19 cellular contexts compared by ENCODE assay signal in the genomic region with DNA sequence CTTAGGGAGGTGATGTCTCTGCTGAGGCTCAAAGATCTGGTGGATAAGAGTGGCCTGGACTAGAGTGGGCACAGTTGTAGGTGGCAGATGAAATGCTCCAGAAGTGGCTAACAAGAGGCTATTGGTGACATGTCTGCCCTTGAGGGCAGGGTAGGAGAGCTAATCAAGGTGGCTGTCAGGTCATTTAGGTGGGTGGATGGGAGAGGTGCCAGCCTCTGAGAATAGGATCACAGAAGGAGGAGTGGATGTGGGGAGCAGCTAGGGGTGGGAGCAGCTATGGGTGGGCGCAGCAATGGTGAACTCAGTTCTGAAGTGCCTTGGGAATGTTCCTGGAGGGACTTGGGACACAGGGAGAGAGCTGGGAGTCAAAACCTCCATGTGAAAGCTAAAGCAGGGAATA.
DNase-seq lines count a peak whose midpoint lies in the region; ATAC-seq, FAIRE-seq and TF ChIP-seq lines count a peak whose summit lies in the region.
"Had no signal": no experiment of that assay in that cellular context is flagged by ENCODE, and none has a peak within 500 bp of the region (broad histone marks: within the 10 kb centered on the region; RNA-seq: fewer than 3 reads in every experiment).

No MANE protein-coding gene starts in this region.

- H4K8ac ChIP-seq in H1 (ENCODE audit: extremely low read depth, insufficient read depth, low read length): no peak overlapping the region; the same call in 1 of the 2 replicates

- DNase-seq in H1 (ENCODE audit: low read depth in 1 of 2, low spot score in 2 of 2): no peak
- DNase-seq in neural crest cell (ENCODE audit: low read depth, low spot score): no peak
- no peak for DNase-seq in tibial artery
- DNase-seq in stimulated activated naive CD8-positive, alpha-beta T cell treated with anti-CD3 and anti-CD28 coated beads, Interleukin-15, Interleukin-2, amounts not matched to agents 100 U/mL and 50 U/mL, for 24 hours: no peak
- no peak for DNase-seq in HepG2 (ENCODE audit: low spot score)
- DNase-seq: Caco-2; CD4-positive, CD25-positive, alpha-beta regulatory T cell; CD8-positive, alpha-beta T cell; DMS153; DND-41; GOT3; H7; HCEC 1CT had no signal

- no CpG with 5 or more reads among the region's 1 CpG for WGBS in H1 (ENCODE audit: extremely low coverage in 1 of 2, insufficient coverage in 1 of 2, insufficient read length in 1 of 2, insufficient replicate concordance in 2 of 2, low coverage in 1 of 2, low lambda C conversion rate in 2 of 2, missing lambda C conversion rate in 1 of 2), 2 experiments
- 11% methylated on average over 1 of the region's 1 CpG for WGBS in HepG2 (ENCODE audit: low lambda C conversion rate)

- POLR2A ChIA-PET in HEK293 (lab: Yijun Ruan, JAX): no interaction called here
- POLR2A ChIA-PET in H1 (lab: Charles Lee; ENCODE audit: partially characterized antibody): interaction anchor here (0.8 kb wide), 1 partner anchor 149 kb away, joined by 3 read pairs; no protein-coding TSS in a partner anchor
- POLR2A ChIA-PET in HepG2 (lab: Yijun Ruan, JAX): no interaction called here

- H3K36me3 ChIP-seq in HEK293 (ENCODE audit: control insufficient read depth in 2 of 2, insufficient read depth in 1 of 2, low read length in 2 of 2) (no peaks in the 10 kb centered on the region), H1 (ENCODE audit: control insufficient read depth in 2 of 4, insufficient read depth in 4 of 4, low read length in 3 of 4) (no peaks in the 10 kb centered on the region), tibial artery (no peaks in the 10 kb centered on the region), HepG2 (replicated peaks in 1 of 2; ENCODE audit: control insufficient read depth in 1 of 2, insufficient read depth in 2 of 2, low read length in 2 of 2) (no peaks in the 10 kb centered on the region)
- H3K36me3 ChIP-seq: BLaER1 had no signal

- no peak overlapping the region for H3K14ac ChIP-seq in H1 (ENCODE audit: insufficient read length)

- H2AFZ ChIP-seq in H1 (ENCODE audit: low read length) (no peak overlapping the region), HepG2 (ENCODE audit: low read length) (no peak overlapping the region)

- no peaks in the 10 kb centered on the region for H3K79me2 ChIP-seq in H1 (ENCODE audit: control insufficient read depth in 1 of 2, insufficient read depth in 2 of 2, low read length in 2 of 2)
- H3K79me2 ChIP-seq in HepG2 (ENCODE audit: insufficient read depth, low read length): no peaks in the 10 kb centered on the region

- no peaks in the 10 kb centered on the region for H3K9me3 Mint-ChIP-seq in neural crest cell
- H3K9me3 Mint-ChIP-seq: CD8-positive, alpha-beta T cell had no signal

- CTCF ChIA-PET in HEK293 (lab: Yijun Ruan, JAX) (interaction anchor here (0.7 to 1.0 kb wide), 2 partner anchors 197 to 347 kb away, joined by 3 to 4 read pairs; no protein-coding TSS in a partner anchor), H1 (lab: Charles Lee; ENCODE audit: partially characterized antibody) (interaction anchor here (0.6 to 4.7 kb wide), 24 partner anchors 8 to 622 kb away, joined by 3 to 23 read pairs (median 4); no protein-coding TSS in a partner anchor), HepG2 (lab: Yijun Ruan, JAX; ENCODE audit: low intra/inter-chr PET ratio, low total read pairs) (interaction anchor here (2.2 kb wide), 1 partner anchor 473 kb away, joined by 11 read pairs; no protein-coding TSS in a partner anchor)

- no peak overlapping the region for H3K4ac ChIP-seq in H1 (replicated peaks; ENCODE audit: insufficient read length, low read depth, low read length)

- BruUV-seq in HepG2 (replicated peaks; lab: Mats Ljungman, UMichigan): no TSS peak

- H3K56ac ChIP-seq in H1 (replicated peaks; ENCODE audit: insufficient read length, low read depth, low read length): no peak overlapping the region

- no peak overlapping the region for H3K4me3 Mint-ChIP-seq in neural crest cell
- H3K4me3 Mint-ChIP-seq: B cell; CD4-positive, CD25-positive, alpha-beta regulatory T cell; CD8-positive, alpha-beta T cell had no signal

- no peak overlapping the region for H2BK5ac ChIP-seq in H1 (ENCODE audit: low read depth, low read length)

- TF ChIP-seq EP300 in H1 (IDR thresholded peaks at IDR 0.05; ENCODE audit: borderline replicate concordance in 1 of 2, low read depth in 2 of 2, low read length in 2 of 2) (no peak), HepG2 (IDR thresholded peaks at IDR 0.05; ENCODE audit: low read depth in 2 of 2, low read length in 2 of 2) (no peak), HepG2 (CRISPR knock-in tag; IDR thresholded peaks at IDR 0.05; ENCODE audit: borderline replicate concordance) (no peak)

- H3K27me3 Mint-ChIP-seq in neural crest cell (ENCODE audit: low read depth): peaks cover 35% of the 10 kb centered on the region
- H3K27me3 Mint-ChIP-seq: CD4-positive, CD25-positive, alpha-beta regulatory T cell had no signal

- no peak overlapping the region for H3K18ac ChIP-seq in H1 (ENCODE audit: extremely low read depth, low read length)

- no peak overlapping the region for H2BK20ac ChIP-seq in H1 (ENCODE audit: low read length)

- H3K27me3 ChIP-seq in H1 (replicated peaks in 1 of 4; ENCODE audit: control insufficient read depth in 3 of 4, extremely low read depth in 1 of 4, insufficient read depth in 3 of 4, low read length in 3 of 4) (no peaks in the 10 kb centered on the region), tibial artery (peaks cover 0 to 17% of the 10 kb centered on the region in 2 donors), HepG2 (ENCODE audit: control insufficient read depth in 1 of 2, insufficient read depth in 2 of 2, low read length in 2 of 2) (no peaks in the 10 kb centered on the region)
- H3K27me3 ChIP-seq: BLaER1 had no signal

- no peak overlapping the region for H2BK12ac ChIP-seq in H1 (ENCODE audit: low read depth, low read length)

- peak overlapping the region; percentile 14; the same call in 1 of the 2 replicates for H2BK15ac ChIP-seq in H1 (ENCODE audit: low read length)

- TF ChIP-seq POLR2A in H1 (IDR thresholded peaks at IDR 0.05; ENCODE audit: control extremely low read depth in 1 of 2, low read depth in 2 of 2, low read length in 2 of 2) (no peak), HepG2 (IDR thresholded peaks at IDR 0.05; ENCODE audit: insufficient read depth in 1 of 2, low read depth in 2 of 2, low read length in 2 of 2) (no peak)

- TF ChIP-seq CTCF in HEK293 (tag by site-specific recombination; IDR thresholded peaks at IDR 0.05) (no peak), H1 (IDR thresholded peaks at IDR 0.05; ENCODE audit: control extremely low read depth in 1 of 3, insufficient read depth in 1 of 3, low read depth in 1 of 3, low read length in 3 of 3) (no peak), neural crest cell (conservative IDR thresholded peaks at IDR 0.05) (no peak), tibial artery (IDR thresholded peaks at IDR 0.05) (no peak), HepG2 (CRISPR knock-in tag; IDR thresholded peaks at IDR 0.05) (no peak)

- in situ Hi-C loops in HepG2 (cut with HindIII; ENCODE audit: extremely low pct_ligation_motif_present, low pct_unique_long_range_greater_than_20kb): no loop called here

- TF ChIP-seq RAD21 in H1 (IDR thresholded peaks at IDR 0.05 in 1 of 2, conservative IDR thresholded peaks at IDR 0.05 in 1 of 2; ENCODE audit: low read depth in 2 of 2, low read length in 2 of 2) (no peak), HepG2 (CRISPR knock-in tag; IDR thresholded peaks at IDR 0.05) (no peak)

- H3K4me1 ChIP-seq in HEK293 (ENCODE audit: control insufficient read depth, insufficient read depth, low read length) (no peaks in the 10 kb centered on the region), H1 (replicated peaks in 1 of 4; ENCODE audit: control insufficient read depth in 3 of 4, insufficient read depth in 4 of 4, low read length in 3 of 4) (no peaks in the 10 kb centered on the region; a peak in 2 of 7 replicates), tibial artery (no peaks in the 10 kb centered on the region), HepG2 (ENCODE audit: insufficient read depth, low read length) (no peaks in the 10 kb centered on the region)
- H3K4me1 ChIP-seq: BLaER1, Caco-2 had no signal

- no peaks in the 10 kb centered on the region for H3K36me3 Mint-ChIP-seq in neural crest cell (ENCODE audit: low read depth)
- H3K36me3 Mint-ChIP-seq: CD4-positive, CD25-positive, alpha-beta regulatory T cell; CD8-positive, alpha-beta T cell had no signal

- no peak overlapping the region for H2BK120ac ChIP-seq in H1 (replicated peaks; ENCODE audit: low read depth, low read length)

- FAIRE-seq in H1 (lab: Jason Lieb, UNC): no peak
- no peak for FAIRE-seq in HepG2 (lab: Jason Lieb, UNC)
- FAIRE-seq: G401.6, GM12892 had no signal

- H3K27ac ChIP-seq in HEK293 (ENCODE audit: extremely low read depth, low read depth, low read length) (no peak overlapping the region), H1 (ENCODE audit: low read depth, low read length) (no peak overlapping the region), tibial artery (no peak overlapping the region), HepG2 (ENCODE audit: extremely low read length, insufficient read depth, low read length) (no peak overlapping the region)
- H3K27ac ChIP-seq: BLaER1, C4-2B had no signal

- no peak overlapping the region for H3K23ac ChIP-seq in H1 (ENCODE audit: insufficient read length)

- no peaks in the 10 kb centered on the region for H4K20me1 ChIP-seq in H1 (replicated peaks in 1 of 2; ENCODE audit: control insufficient read depth in 1 of 2, insufficient read depth in 2 of 2, low read length in 2 of 2)
- H4K20me1 ChIP-seq in HepG2 (ENCODE audit: insufficient read depth, low read length): no peaks in the 10 kb centered on the region
- H4K20me1 ChIP-seq: BLaER1 had no signal

- H2AK5ac ChIP-seq in H1 (ENCODE audit: low read depth, low read length): no peak overlapping the region

- H3K4me3 ChIP-seq in HEK293 (ENCODE audit: low read depth, low read length) (no peak overlapping the region), H1 (ENCODE audit: extremely low read depth in 1 of 4, insufficient read depth in 2 of 4, low read depth in 3 of 4, low read length in 4 of 4) (no peak overlapping the region), tibial artery (no peak overlapping the region), HepG2 (replicated peaks in 1 of 3; ENCODE audit: insufficient read depth in 1 of 3, low read depth in 2 of 3, low read length in 3 of 3) (no peak overlapping the region)
- H3K4me3 ChIP-seq: BLaER1 had no signal

- H3K9ac ChIP-seq in H1 (replicated peaks in 1 of 4; ENCODE audit: extremely low read depth in 1 of 4, low read depth in 3 of 4, low read length in 3 of 4) (no peak overlapping the region), HepG2 (ENCODE audit: insufficient read depth, low read depth, low read length) (no peak overlapping the region)
- H3K9ac ChIP-seq: BLaER1 had no signal

- no peaks in the 10 kb centered on the region for H3K4me1 Mint-ChIP-seq in neural crest cell
- H3K4me1 Mint-ChIP-seq: B cell; CD4-positive, CD25-positive, alpha-beta regulatory T cell had no signal

- H3K9me3 ChIP-seq in HEK293 (ENCODE audit: control insufficient read depth, insufficient read depth, low read depth, low read length) (no peaks in the 10 kb centered on the region), H1 (ENCODE audit: insufficient read depth in 2 of 2, low read depth in 1 of 2, low read length in 1 of 2) (no peaks in the 10 kb centered on the region), tibial artery (no peaks in the 10 kb centered on the region), HepG2 (ENCODE audit: low read length) (no peaks in the 10 kb centered on the region)
- H3K9me3 ChIP-seq: BLaER1, Caco-2 had no signal

- peak overlapping the region; percentile 10 for H3K27ac Mint-ChIP-seq in neural crest cell (ENCODE audit: unreplicated experiment)
- H3K27ac Mint-ChIP-seq: B cell; CD4-positive, CD25-positive, alpha-beta regulatory T cell; CD8-positive, alpha-beta T cell had no signal

- H3K4me2 ChIP-seq in H1 (ENCODE audit: insufficient read depth in 1 of 2, low read depth in 2 of 2, low read length in 2 of 2) (no peak overlapping the region), HepG2 (ENCODE audit: low read depth, low read length) (no peak overlapping the region)
- H3K4me2 ChIP-seq: BLaER1 had no signal

- H3K23me2 ChIP-seq in H1 (ENCODE audit: low read depth, low read length): no peaks in the 10 kb centered on the region

- H4K91ac ChIP-seq in H1 (replicated peaks; ENCODE audit: insufficient read length, low read length): no peak overlapping the region

- intact Hi-C loops in tibial artery (cut with DNase I; ENCODE audit: low total_unique reads) (no loop called here), HepG2 (cut with micrococcal nuclease; ENCODE audit: unreplicated experiment) (no loop called here)

- no peaks in the 10 kb centered on the region for H3K79me1 ChIP-seq in H1 (ENCODE audit: low read depth, low read length)

- H4K5ac ChIP-seq in H1 (ENCODE audit: insufficient read length, low read depth, low read length): no peak overlapping the region

- no peak for ATAC-seq in stimulated activated naive CD8-positive, alpha-beta T cell treated with anti-CD3 and anti-CD28 coated beads, Interleukin-15, Interleukin-2, amounts not matched to agents 100 U/mL and 50 U/mL, for 24 hours
- no peak for ATAC-seq in HepG2
- ATAC-seq: CD8-positive, alpha-beta T cell had no signal
